Comparison of ENCODE assay signal across 23 cellular contexts in genomic region chr18:78792094-78792493, GRCh38.
"Had no signal": no experiment of that assay in that cellular context is flagged by ENCODE, and none has a peak within 500 bp of the region (broad histone marks: within the 10 kb centered on the region; RNA-seq: fewer than 3 reads in every experiment).

No MANE protein-coding gene starts in this region.

- H3K36me3 ChIP-seq: left ventricle myocardium inferior, pancreas, right atrium auricular region, right lobe of liver, tibial nerve, vagina had no signal

- ATAC-seq: left colon; mucosa of descending colon; naive thymus-derived CD4-positive, alpha-beta T cell; pancreas; psoas muscle; stimulated activated naive CD8-positive, alpha-beta T cell treated with anti-CD3 and anti-CD28 coated beads, Interleukin-15, amount 100 ng/mL, for 72 hours had no signal

- H3K9me3 ChIP-seq: left ventricle myocardium inferior, mucosa of descending colon, pancreas, psoas muscle, right atrium auricular region, right lobe of liver, tibial nerve, vagina had no signal

- H3K27ac ChIP-seq: left ventricle myocardium inferior, pancreas, psoas muscle, right atrium auricular region, right lobe of liver, skin epidermis, tibial nerve, vagina had no signal

- H3K4me3 ChIP-seq: left ventricle myocardium inferior, mucosa of descending colon, pancreas, psoas muscle, right atrium auricular region, right lobe of liver, skin epidermis, tibial nerve, vagina had no signal

- H3K27me3 ChIP-seq: pancreas, right atrium auricular region, right lobe of liver, tibial nerve, vagina had no signal

- DNase-seq: head of caudate nucleus; hippocampal formation; kidney glomerular epithelial cell; left colon; left ventricle myocardium inferior; midbrain; mucosa of descending colon; naive thymus-derived CD4-positive, alpha-beta T cell; nucleus accumbens; pancreas; psoas muscle; right lobe of liver; stimulated activated CD4-positive, alpha-beta T cell treated with anti-CD3 and anti-CD28 coated beads, Interleukin-1b, Interleukin-23, amount 100 ng/mL, for 48 hours; stimulated activated CD4-positive, alpha-beta T cell treated with anti-CD3 and anti-CD28 coated beads, Interleukin-2, amount 100 ng/mL, for 48 hours; stimulated activated CD4-positive, alpha-beta T cell treated with anti-CD3 and anti-CD28 coated beads, Interleukin-4, amount 100 ng/mL, for 4 hours; stimulated activated CD8-positive, alpha-beta memory T cell treated with anti-CD3 and anti-CD28 coated beads, Interleukin-4, amount 100 ng/mL, for 48 hours; stimulated activated naive CD4-positive, alpha-beta T cell treated with Interleukin-2 at 50 U/mL for 16 hours; stimulated activated naive CD8-positive, alpha-beta T cell treated with anti-CD3 and anti-CD28 coated beads, Interleukin-15, amount 100 ng/mL, for 72 hours; substantia nigra had no signal

- H3K4me1 ChIP-seq: left ventricle myocardium inferior, pancreas, psoas muscle, right atrium auricular region, right lobe of liver, tibial nerve, vagina had no signal
